ENCODE assay signal across 14 cellular contexts in genomic region chr13:23806874-23807522, GRCh38.
DNase-seq lines count a peak whose midpoint lies in the region; ATAC-seq lines count a peak whose summit lies in the region.
"Had no signal": no experiment of that assay in that cellular context is flagged by ENCODE, and none has a peak within 500 bp of the region (broad histone marks: within the 10 kb centered on the region; RNA-seq: fewer than 3 reads in every experiment).

No MANE protein-coding gene starts in this region.

- intact Hi-C loops in CD4-positive, alpha-beta memory T cell (cut with micrococcal nuclease) = no loop called here

- DNase-seq in fibroblast of peridontal ligament (ENCODE audit: extremely low read depth) (peak; percentile 51), EL (no peak), NCI-H1417 (lab: John Stamatoyannopoulos, UW) (no peak), AG08395 (ENCODE audit: low spot score) (no peak)
- DNase-seq in CD4-positive, alpha-beta memory T cell = no peak
- DNase-seq: activated gamma-delta T cell, cortex of kidney, mesendoderm, NCI-H1694 treated with DMSO at 0.1 percent for 48 hours had no signal

- H3K4me3 ChIP-seq in CD4-positive, alpha-beta memory T cell (ENCODE audit: low read length in 2 of 2) = no peak overlapping the region
- H3K4me3 ChIP-seq: right atrium auricular region, upper lobe of left lung had no signal

- peaks cover 0 to 3% (median 0%) of the 10 kb centered on the region in 8 donors for H3K9me3 Mint-ChIP-seq in CD4-positive, alpha-beta memory T cell

- POLR2A ChIA-PET in CD4-positive, alpha-beta memory T cell (lab: Charles Lee; ENCODE audit: partially characterized antibody) = no interaction called here

- no peaks in the 10 kb centered on the region for H3K36me3 ChIP-seq in CD4-positive, alpha-beta memory T cell (ENCODE audit: insufficient read depth, low read length)
- H3K36me3 ChIP-seq: right atrium auricular region had no signal

- H3K4me1 ChIP-seq in CD4-positive, alpha-beta memory T cell (ENCODE audit: insufficient read depth, low read length) = no peaks in the 10 kb centered on the region
- H3K4me1 ChIP-seq: right atrium auricular region had no signal

- no peak overlapping the region for H3K27ac Mint-ChIP-seq in CD4-positive, alpha-beta memory T cell

- no peak overlapping the region for H3K4me3 Mint-ChIP-seq in CD4-positive, alpha-beta memory T cell

- H3K27ac ChIP-seq in CD4-positive, alpha-beta memory T cell (ENCODE audit: low read depth, low read length) = no peak overlapping the region
- H3K27ac ChIP-seq: right atrium auricular region, upper lobe of left lung had no signal

- ATAC-seq in GM18867 (IDR thresholded peaks at IDR 0.05; ENCODE audit: unreplicated experiment) = peak; percentile 23
- peak; percentile 2 for ATAC-seq in GM21786 (IDR thresholded peaks at IDR 0.05; ENCODE audit: unreplicated experiment)
- ATAC-seq in HG03457 (IDR thresholded peaks at IDR 0.05; ENCODE audit: unreplicated experiment) = peak; percentile 17

- CTCF ChIA-PET in CD4-positive, alpha-beta memory T cell (lab: Charles Lee; ENCODE audit: partially characterized antibody) = no interaction called here

- no peaks in the 10 kb centered on the region for H3K9me3 ChIP-seq in CD4-positive, alpha-beta memory T cell (ENCODE audit: control insufficient read depth in 1 of 2, low read length in 2 of 2)
- H3K9me3 ChIP-seq: right atrium auricular region, upper lobe of left lung had no signal

- H3K27me3 ChIP-seq in CD4-positive, alpha-beta memory T cell (ENCODE audit: insufficient read depth, low read length) = no peaks in the 10 kb centered on the region
- H3K27me3 ChIP-seq: right atrium auricular region, upper lobe of left lung had no signal

- peaks cover 23 to 37% of the 10 kb centered on the region in 2 donors for H3K36me3 Mint-ChIP-seq in CD4-positive, alpha-beta memory T cell

- H3K4me1 Mint-ChIP-seq in CD4-positive, alpha-beta memory T cell = peaks cover 0 to 4% (median 0%) of the 10 kb centered on the region in 4 donors

- H3K27me3 Mint-ChIP-seq in CD4-positive, alpha-beta memory T cell = no peaks in the 10 kb centered on the region
